Comparison of ENCODE assay signal across 8 cellular contexts in genomic region chrX:155215443-155216178, GRCh38. TPM values are rescaled to one million over a fixed set of nuclear protein-coding genes. Genes with fewer than 3 reads are reported as not detected.
A peak's percentile ranks its signal among the peaks of the same experiment; 100 is the strongest.
DNase-seq lines count a peak whose midpoint lies in the region; ATAC-seq, FAIRE-seq and TF ChIP-seq lines count a peak whose summit lies in the region.

No MANE protein-coding gene starts in this region.

- H3K9me3 ChIP-seq in DND-41 (ENCODE audit: insufficient read depth, low read length, severe bottlenecking) (no peaks in the 10 kb centered on the region), K562 (replicated peaks; ENCODE audit: control insufficient read depth, insufficient read depth, low read depth, low read length) (no peaks in the 10 kb centered on the region), HepG2 (ENCODE audit: low read length) (no peaks in the 10 kb centered on the region), thoracic aorta (no peaks in the 10 kb centered on the region)

- peak overlapping the region; percentile 81 for H2AFZ ChIP-seq in DND-41 (ENCODE audit: low read depth, low read length)
- peak overlapping the region; percentile 99 for H2AFZ ChIP-seq in K562 (ENCODE audit: low read depth, low read length)
- peak overlapping the region; percentile 78 for H2AFZ ChIP-seq in HepG2 (ENCODE audit: low read length)

- H3K9ac ChIP-seq in DND-41 (ENCODE audit: low read depth, low read length) = peak overlapping the region; percentile 85
- H3K9ac ChIP-seq in K562 (ENCODE audit: insufficient read depth in 1 of 2, low read depth in 2 of 2, low read length in 2 of 2) = peak overlapping the region; percentile 87 to 97
- peak overlapping the region; percentile 86 for H3K9ac ChIP-seq in HepG2 (ENCODE audit: insufficient read depth, low read depth, low read length)

- peak overlapping the region; percentile 71 for H3K4me2 ChIP-seq in DND-41 (ENCODE audit: insufficient read depth, low read length)
- H3K4me2 ChIP-seq in K562 (ENCODE audit: insufficient read depth, low read length) = peak overlapping the region; percentile 93
- peak overlapping the region; percentile 80 for H3K4me2 ChIP-seq in HepG2 (ENCODE audit: low read depth, low read length)

- peak overlapping the region; percentile 87 for H3K27ac ChIP-seq in DND-41 (ENCODE audit: low read length)
- H3K27ac ChIP-seq in K562 (ENCODE audit: extremely low read depth, low read depth, low read length) = peak overlapping the region; percentile 98
- peak overlapping the region; percentile 64 for H3K27ac ChIP-seq in HepG2 (ENCODE audit: extremely low read length, insufficient read depth, low read length)
- H3K27ac ChIP-seq in thoracic aorta = peak overlapping the region; percentile 93 to 94

- intact Hi-C loops in K562 (cut with micrococcal nuclease) = loop anchor here (2.0 kb wide), 1 partner anchor 145 kb away; the partner anchor contains the start of genes BRCC3, CMC4 and MTCP1
- intact Hi-C loops in HepG2 (cut with micrococcal nuclease; ENCODE audit: unreplicated experiment) = no loop called here

- H4K20me1 ChIP-seq in DND-41 (ENCODE audit: insufficient read depth, low read length) (no peaks in the 10 kb centered on the region; the same call in 1 of the 2 replicates), K562 (replicated peaks; ENCODE audit: control insufficient read depth, insufficient read depth, low read length) (peaks cover 8% of the 10 kb centered on the region), HepG2 (ENCODE audit: insufficient read depth, low read length) (no peaks in the 10 kb centered on the region)

- ATAC-seq in DND-41 (ENCODE audit: insufficient read depth, low read depth) (peak; percentile 50), GM21367 (IDR thresholded peaks at IDR 0.05; ENCODE audit: unreplicated experiment) (peak; percentile 36), HG03558 (IDR thresholded peaks at IDR 0.05; ENCODE audit: extremely low read depth, unreplicated experiment) (peak; percentile 6), K562 (peak; percentile 55), HepG2 (peak; percentile 44; the same call in 2 of the 3 replicates), thoracic aorta (ENCODE audit: insufficient number of reproducible peaks, low FRiP score, low read depth) (no peak)

- DNase-seq in DND-41 (no peak), K562 (ENCODE audit: extremely low read depth in 1 of 4, low spot score in 3 of 4) (peak in 1 of 4 experiments; percentile 26), HepG2 (ENCODE audit: low spot score) (no peak), thoracic aorta (ENCODE audit: low spot score) (no peak), amygdala (lab: John Stamatoyannopoulos, UW) (no peak)
- DNase-seq in stimulated activated CD4-positive, alpha-beta T cell treated with anti-CD3 and anti-CD28 coated beads, Interleukin-12 subunit alpha, Interleukin-12 subunit beta, amount 100 ng/mL, for 4 hours = no peak

- TSS peak; percentile 94 for BruUV-seq in K562 (replicated peaks; lab: Mats Ljungman, UMichigan)
- BruUV-seq in HepG2 (replicated peaks; lab: Mats Ljungman, UMichigan) = TSS peak; percentile 78

- POLR2A ChIA-PET in K562 (lab: Yijun Ruan, JAX) = interaction anchor here (0.6 to 1.7 kb wide), 9 partner anchors 9 to 169 kb away, joined by 3 to 7 read pairs (median 4); no protein-coding TSS in a partner anchor
- POLR2A ChIA-PET in HepG2 (lab: Yijun Ruan, JAX) = interaction anchor here (0.5 to 1.3 kb wide), 6 partner anchors 12 to 397 kb away, joined by 3 to 4 read pairs (median 3); partner anchors contain the start of gene TMLHE

- FAIRE-seq in K562 (lab: Jason Lieb, UNC) (peak; percentile 62), HepG2 (lab: Jason Lieb, UNC) (no peak)

- 3% methylated on average over 15 of the region's 15 CpGs for WGBS in K562 (ENCODE audit: insufficient coverage, low coverage, missing lambda C conversion rate)
- WGBS in HepG2 (ENCODE audit: low lambda C conversion rate) = 32% methylated on average over 8 of the region's 15 CpGs

- peaks cover 14% of the 10 kb centered on the region for H3K36me3 ChIP-seq in DND-41 (ENCODE audit: insufficient read depth, low read length)
- H3K36me3 ChIP-seq in K562 (ENCODE audit: control insufficient read depth, insufficient read depth, low read length) = peaks cover 10% of the 10 kb centered on the region
- H3K36me3 ChIP-seq in HepG2 (replicated peaks in 1 of 2; ENCODE audit: control insufficient read depth in 1 of 2, insufficient read depth in 2 of 2, low read length in 2 of 2) = no peaks in the 10 kb centered on the region
- H3K36me3 ChIP-seq in thoracic aorta = no peaks in the 10 kb centered on the region

- TF ChIP-seq CTCF in DND-41 (IDR thresholded peaks at IDR 0.05; ENCODE audit: borderline replicate concordance, extremely low read depth, low read length, poor library complexity, severe bottlenecking) = peak; percentile 7
- TF ChIP-seq CTCF in K562 (IDR thresholded peaks at IDR 0.05 in 2 of 3, conservative IDR thresholded peaks at IDR 0.05 in 1 of 3; ENCODE audit: insufficient read depth in 2 of 3, low read depth in 1 of 3, low read length in 3 of 3) = no peak
- no peak for TF ChIP-seq CTCF in HepG2 (CRISPR knock-in tag; IDR thresholded peaks at IDR 0.05)
- no peak for TF ChIP-seq CTCF in thoracic aorta (IDR thresholded peaks at IDR 0.05)

- TF ChIP-seq EP300 in K562 (IDR thresholded peaks at IDR 0.05; ENCODE audit: low read length) (no peak), HepG2 (IDR thresholded peaks at IDR 0.05; ENCODE audit: low read depth in 2 of 2, low read length in 2 of 2) (no peak), HepG2 (CRISPR knock-in tag; IDR thresholded peaks at IDR 0.05; ENCODE audit: borderline replicate concordance) (no peak)

- H3K4me3 ChIP-seq in DND-41 (ENCODE audit: low read depth in 1 of 2, low read length in 2 of 2) = peak overlapping the region; percentile 81 to 95; a peak in 3 of 4 replicates
- H3K4me3 ChIP-seq in K562 = peak overlapping the region; percentile 80
- H3K4me3 ChIP-seq in HepG2 (replicated peaks in 1 of 3; ENCODE audit: insufficient read depth in 1 of 3, low read depth in 2 of 3, low read length in 3 of 3) = peak overlapping the region; percentile 73 to 83 (median 75)
- H3K4me3 ChIP-seq in thoracic aorta = peak overlapping the region; percentile 91

- CTCF ChIA-PET in K562 (lab: Yijun Ruan, JAX; ENCODE audit: low intra/inter-chr PET ratio) = no interaction called here
- CTCF ChIA-PET in HepG2 (lab: Yijun Ruan, JAX; ENCODE audit: low intra/inter-chr PET ratio, low total read pairs) = no interaction called here

- H3K79me2 ChIP-seq in DND-41 (ENCODE audit: insufficient read depth, low read length) = peaks cover 43% of the 10 kb centered on the region
- peaks cover 44% of the 10 kb centered on the region for H3K79me2 ChIP-seq in K562 (ENCODE audit: control insufficient read depth, insufficient read depth, low read length)
- peaks cover 27% of the 10 kb centered on the region for H3K79me2 ChIP-seq in HepG2 (ENCODE audit: insufficient read depth, low read length)

- H3K27me3 ChIP-seq in DND-41 (ENCODE audit: insufficient read depth, low read length, poor library complexity) (no peaks in the 10 kb centered on the region), K562 (ENCODE audit: control insufficient read depth in 2 of 2, insufficient read depth in 2 of 2, low read length in 2 of 2) (no peaks in the 10 kb centered on the region), HepG2 (ENCODE audit: control insufficient read depth in 1 of 2, insufficient read depth in 2 of 2, low read length in 2 of 2) (no peaks in the 10 kb centered on the region), thoracic aorta (replicated peaks; ENCODE audit: insufficient read depth) (no peaks in the 10 kb centered on the region)

- TF ChIP-seq POLR2A in K562 (conservative IDR thresholded peaks at IDR 0.05) (no peak), HepG2 (IDR thresholded peaks at IDR 0.05; ENCODE audit: insufficient read depth in 1 of 2, low read depth in 2 of 2, low read length in 2 of 2) (no peak)

- no peaks in the 10 kb centered on the region for H3K9me1 ChIP-seq in K562 (ENCODE audit: control insufficient read depth, insufficient read depth, low read length)

- TF ChIP-seq RAD21 in K562 (CRISPR knock-in tag; conservative IDR thresholded peaks at IDR 0.05 in 1 of 2, IDR thresholded peaks at IDR 0.05 in 1 of 2) (no peak), HepG2 (CRISPR knock-in tag; IDR thresholded peaks at IDR 0.05) (no peak)

- H3K4me1 ChIP-seq in DND-41 (ENCODE audit: insufficient read depth, low read length) = peaks cover 33% of the 10 kb centered on the region
- H3K4me1 ChIP-seq in K562 (replicated peaks in 1 of 2; ENCODE audit: control insufficient read depth in 2 of 2, insufficient read depth in 2 of 2, low read length in 2 of 2) = peaks cover 3 to 22% of the 10 kb centered on the region in 2 experiments; a peak in 3 of 5 replicates
- peaks cover 24% of the 10 kb centered on the region for H3K4me1 ChIP-seq in HepG2 (ENCODE audit: insufficient read depth, low read length)
- H3K4me1 ChIP-seq in thoracic aorta (ENCODE audit: control insufficient read depth in 1 of 2, low read depth in 2 of 2) = peaks cover 0 to 11% of the 10 kb centered on the region in 2 donors

- in situ Hi-C loops in K562 (cut with MboI) (no loop called here), HepG2 (cut with HindIII; ENCODE audit: extremely low pct_ligation_motif_present, low pct_unique_long_range_greater_than_20kb) (no loop called here)

RNA-seq across cellular contexts. Expression of gene VBP1, which starts 0.6 kb away (rescaled TPM):
- 5.3 and 20.1 TPM in 2 replicates for total RNA-seq in K562 (2011; cell fraction: chromatin; rRNA removed; ENCODE audit: low replicate concordance)
- 4.5 and 6.2 TPM in 2 replicates for total RNA-seq in K562 (2011; cell fraction: nucleolus; rRNA removed)
- total RNA-seq in K562 (2011; cell fraction: nucleoplasm; rRNA removed) = 15.5 and 26.0 TPM in 2 replicates
- total RNA-seq in K562 (2014; rRNA removed) (69.5 and 83.2 TPM in 2 replicates), K562 (2014; rRNA removed; fragmentation: Illumina TruSeq; extraction: Trizol) (176 and 199 TPM in 2 replicates), K562 (2015; rRNA removed; fragmentation: Illumina TruSeq; extraction: Trizol) (130 and 142 TPM in 2 replicates), K562 (2021) (123 and 126 TPM in 2 replicates), HepG2 (2016; rRNA removed; fragmentation: Illumina TruSeq; extraction: Trizol) (72.6 and 95.2 TPM in 2 replicates), thoracic aorta (10 to 100 TPM; 15.0 to 25.9 TPM)
- polyA plus RNA-seq in K562 (2011; rRNA removed) (71.0 and 151 TPM in 2 replicates), K562 (2014; fragmentation: Illumina TruSeq; extraction: Trizol) (130 and 175 TPM in 2 replicates), K562 (2014; fragmentation: Nextera tagmentation; extraction: Ambion mirVana) (100 to 1,000 TPM; 245 to 263 TPM), K562 (2014; rRNA removed) (98.8 and 113 TPM in 2 replicates), HepG2 (2011; rRNA removed) (14.0 and 20.4 TPM in 2 replicates)
- polyA plus RNA-seq in K562 (2011; cell fraction: cytosol; rRNA removed) = 14.8 and 43.5 TPM in 2 replicates
- polyA plus RNA-seq in K562 (2011; cell fraction: nucleus; rRNA removed) = 11.2 and 21.2 TPM in 2 replicates
- 94.9 and 124 TPM in 2 replicates for polyA plus RNA-seq in K562 (2012)
- polyA minus RNA-seq in K562 (2011; rRNA and poly(A)+ RNA removed) = 93.9 and 114 TPM in 2 replicates
- polyA minus RNA-seq in K562 (2011; cell fraction: cytosol; rRNA and poly(A)+ RNA removed) = 20.6 and 28.2 TPM in 2 replicates
- 4.6 and 12.6 TPM in 2 replicates for polyA minus RNA-seq in K562 (2011; cell fraction: nucleus; rRNA and poly(A)+ RNA removed)
- total RNA-seq in HepG2 (2016; cell fraction: cytosol; rRNA removed; fragmentation: Illumina TruSeq; extraction: Trizol; ENCODE audit: low read depth) = 10.5 and 12.8 TPM in 2 replicates
- 73.8 and 104 TPM in 2 replicates for total RNA-seq in HepG2 (2016; cell fraction: insoluble cytoplasmic fraction; rRNA removed; fragmentation: Illumina TruSeq; extraction: Trizol)
- total RNA-seq in HepG2 (2016; cell fraction: membrane; rRNA removed; fragmentation: Illumina TruSeq; extraction: Trizol) = 30.7 and 34.9 TPM in 2 replicates
- total RNA-seq in HepG2 (2016; cell fraction: nucleus; rRNA removed; fragmentation: Illumina TruSeq; extraction: Trizol) = 29.9 and 31.4 TPM in 2 replicates
- 7.4 and 12.0 TPM in 2 replicates for polyA plus RNA-seq in HepG2 (2011; cell fraction: cytosol; rRNA removed)
- 2.6 and 5.2 TPM in 2 replicates for polyA plus RNA-seq in HepG2 (2011; cell fraction: nucleus; rRNA removed)
- polyA plus RNA-seq in HepG2 (2012) = 18.8 and 32.1 TPM in 2 replicates
- polyA plus RNA-seq in HepG2 (2016; cell fraction: cytosol; fragmentation: Illumina TruSeq; extraction: Trizol; ENCODE audit: low read depth) = 10.1 and 10.5 TPM in 2 replicates
- polyA plus RNA-seq in HepG2 (2016; cell fraction: insoluble cytoplasmic fraction; fragmentation: Illumina TruSeq; extraction: Trizol; ENCODE audit: low read depth) = 76.9 and 90.5 TPM in 2 replicates
- polyA plus RNA-seq in HepG2 (2016; cell fraction: membrane; fragmentation: Illumina TruSeq; extraction: Trizol; ENCODE audit: low read depth) = 21.7 and 22.4 TPM in 2 replicates
- polyA plus RNA-seq in HepG2 (2016; cell fraction: nucleus; fragmentation: Illumina TruSeq; extraction: Trizol; ENCODE audit: insufficient read depth, low read depth) = 34.8 and 38.4 TPM in 2 replicates
- 2.6 and 4.7 TPM in 2 replicates for polyA minus RNA-seq in HepG2 (2011; rRNA and poly(A)+ RNA removed; ENCODE audit: low replicate concordance)
- 10.0 and 10.5 TPM in 2 replicates for polyA minus RNA-seq in HepG2 (2011; cell fraction: cytosol; rRNA and poly(A)+ RNA removed)
- polyA minus RNA-seq in HepG2 (2011; cell fraction: nucleus; rRNA and poly(A)+ RNA removed) = 8.9 and 9.1 TPM in 2 replicates

RNA-seq across cellular contexts. Expression of gene RAB39B, which starts 48.7 kb away (rescaled TPM):
- total RNA-seq in K562 (2011; cell fraction: chromatin; rRNA removed; ENCODE audit: low replicate concordance) = not detected in 2 replicates
- not detected in 2 replicates for total RNA-seq in K562 (2011; cell fraction: nucleolus; rRNA removed)
- not detected in 2 replicates for total RNA-seq in K562 (2011; cell fraction: nucleoplasm; rRNA removed)
- total RNA-seq in K562 (2014; rRNA removed) = not detected in 2 replicates
- 0.04 TPM in 1 of 2 replicates, not detected in the other for total RNA-seq in K562 (2014; rRNA removed; fragmentation: Illumina TruSeq; extraction: Trizol)
- total RNA-seq in K562 (2015; rRNA removed; fragmentation: Illumina TruSeq; extraction: Trizol) = not detected in 2 replicates
- 0.07 and 0.09 TPM in 2 replicates for total RNA-seq in K562 (2021)
- polyA plus RNA-seq in K562 (2011; rRNA removed) = 0.03 TPM in 1 of 2 replicates, not detected in the other
- not detected in 2 replicates for polyA plus RNA-seq in K562 (2011; cell fraction: cytosol; rRNA removed)
- 0.08 TPM in 1 of 2 replicates, not detected in the other for polyA plus RNA-seq in K562 (2011; cell fraction: nucleus; rRNA removed)
- polyA plus RNA-seq in K562 (2012) = 0.01 and 0.07 TPM in 2 replicates
- polyA plus RNA-seq in K562 (2014; fragmentation: Illumina TruSeq; extraction: Trizol) = 0.04 TPM in 1 of 2 replicates, not detected in the other
- not detected for polyA plus RNA-seq in K562 (2014; fragmentation: Nextera tagmentation; extraction: Ambion mirVana)
- polyA plus RNA-seq in K562 (2014; rRNA removed) = not detected in 2 replicates
- not detected in 2 replicates for polyA minus RNA-seq in K562 (2011; rRNA and poly(A)+ RNA removed)
- not detected in 2 replicates for polyA minus RNA-seq in K562 (2011; cell fraction: cytosol; rRNA and poly(A)+ RNA removed)
- polyA minus RNA-seq in K562 (2011; cell fraction: nucleus; rRNA and poly(A)+ RNA removed) = not detected in 2 replicates
- 0.07 and 0.15 TPM in 2 replicates for total RNA-seq in HepG2 (2016; rRNA removed; fragmentation: Illumina TruSeq; extraction: Trizol)
- 0.18 and 0.30 TPM in 2 replicates for total RNA-seq in HepG2 (2016; cell fraction: cytosol; rRNA removed; fragmentation: Illumina TruSeq; extraction: Trizol; ENCODE audit: low read depth)
- 0.13 and 0.21 TPM in 2 replicates for total RNA-seq in HepG2 (2016; cell fraction: insoluble cytoplasmic fraction; rRNA removed; fragmentation: Illumina TruSeq; extraction: Trizol)
- total RNA-seq in HepG2 (2016; cell fraction: membrane; rRNA removed; fragmentation: Illumina TruSeq; extraction: Trizol) = 0.17 and 0.22 TPM in 2 replicates
- total RNA-seq in HepG2 (2016; cell fraction: nucleus; rRNA removed; fragmentation: Illumina TruSeq; extraction: Trizol) = 0.12 TPM in 1 of 2 replicates, not detected in the other
- 0.04 and 0.05 TPM in 2 replicates for polyA plus RNA-seq in HepG2 (2011; rRNA removed)
- 0.05 and 0.06 TPM in 2 replicates for polyA plus RNA-seq in HepG2 (2011; cell fraction: cytosol; rRNA removed)
- not detected in 2 replicates for polyA plus RNA-seq in HepG2 (2011; cell fraction: nucleus; rRNA removed)
- polyA plus RNA-seq in HepG2 (2012) = 0.04 TPM in 2 replicates
- polyA plus RNA-seq in HepG2 (2016; cell fraction: cytosol; fragmentation: Illumina TruSeq; extraction: Trizol; ENCODE audit: low read depth) = 0.09 and 0.10 TPM in 2 replicates
- 0.11 and 0.16 TPM in 2 replicates for polyA plus RNA-seq in HepG2 (2016; cell fraction: insoluble cytoplasmic fraction; fragmentation: Illumina TruSeq; extraction: Trizol; ENCODE audit: low read depth)
- 0.14 and 0.23 TPM in 2 replicates for polyA plus RNA-seq in HepG2 (2016; cell fraction: membrane; fragmentation: Illumina TruSeq; extraction: Trizol; ENCODE audit: low read depth)
- 0.12 and 0.16 TPM in 2 replicates for polyA plus RNA-seq in HepG2 (2016; cell fraction: nucleus; fragmentation: Illumina TruSeq; extraction: Trizol; ENCODE audit: insufficient read depth, low read depth)
- not detected in 2 replicates for polyA minus RNA-seq in HepG2 (2011; rRNA and poly(A)+ RNA removed; ENCODE audit: low replicate concordance)
- not detected in 2 replicates for polyA minus RNA-seq in HepG2 (2011; cell fraction: cytosol; rRNA and poly(A)+ RNA removed)
- not detected in 2 replicates for polyA minus RNA-seq in HepG2 (2011; cell fraction: nucleus; rRNA and poly(A)+ RNA removed)
- under 1 TPM; 0.14 to 0.78 TPM for total RNA-seq in thoracic aorta
